Comparison of ENCODE assay signal across 1 cellular context in the genomic region with DNA sequence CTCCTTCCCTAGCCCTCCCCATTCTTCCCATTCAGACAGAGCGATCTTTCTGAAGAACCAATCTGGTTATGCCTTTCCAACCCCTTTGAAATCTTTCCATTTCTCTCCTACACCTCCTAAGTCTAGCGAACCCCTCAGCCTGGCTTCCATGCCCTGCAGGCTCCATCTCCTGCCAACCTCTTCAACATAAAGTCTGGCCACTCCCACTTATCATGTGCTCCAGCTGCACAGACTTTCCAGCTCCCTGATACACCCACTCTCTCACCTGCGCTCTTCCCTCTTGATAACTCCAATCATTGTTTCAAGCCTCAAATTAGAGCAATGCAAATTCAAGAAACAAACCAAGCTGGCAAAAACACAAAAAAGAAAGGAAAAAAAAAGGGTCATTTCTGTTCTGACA.
TF ChIP-seq lines count a peak whose summit lies in the region.

No MANE protein-coding gene starts in this region.

TF ChIP-seq in H1, 55 proteins besides CTCF, POLR2A, EP300 and RAD21:
- TF ChIP-seq, protein P1, sequence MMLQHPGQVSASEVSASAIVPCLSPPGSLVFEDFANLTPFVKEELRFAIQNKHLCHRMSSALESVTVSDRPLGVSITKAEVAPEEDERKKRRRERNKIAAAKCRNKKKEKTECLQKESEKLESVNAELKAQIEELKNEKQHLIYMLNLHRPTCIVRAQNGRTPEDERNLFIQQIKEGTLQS (IDR thresholded peaks at IDR 0.05; ENCODE audit: insufficient read depth, low read depth, low read length) = no peak
- no peak for TF ChIP-seq CBX8 (IDR thresholded peaks at IDR 0.05; ENCODE audit: borderline replicate concordance, low read depth, low read length)
- no peak for TF ChIP-seq RBBP5 (IDR thresholded peaks at IDR 0.05; ENCODE audit: borderline replicate concordance, low read depth, low read length)
- no peak for TF ChIP-seq PHF8 (conservative IDR thresholded peaks at IDR 0.05; ENCODE audit: low read depth, low read length)
- TF ChIP-seq, protein P2, sequence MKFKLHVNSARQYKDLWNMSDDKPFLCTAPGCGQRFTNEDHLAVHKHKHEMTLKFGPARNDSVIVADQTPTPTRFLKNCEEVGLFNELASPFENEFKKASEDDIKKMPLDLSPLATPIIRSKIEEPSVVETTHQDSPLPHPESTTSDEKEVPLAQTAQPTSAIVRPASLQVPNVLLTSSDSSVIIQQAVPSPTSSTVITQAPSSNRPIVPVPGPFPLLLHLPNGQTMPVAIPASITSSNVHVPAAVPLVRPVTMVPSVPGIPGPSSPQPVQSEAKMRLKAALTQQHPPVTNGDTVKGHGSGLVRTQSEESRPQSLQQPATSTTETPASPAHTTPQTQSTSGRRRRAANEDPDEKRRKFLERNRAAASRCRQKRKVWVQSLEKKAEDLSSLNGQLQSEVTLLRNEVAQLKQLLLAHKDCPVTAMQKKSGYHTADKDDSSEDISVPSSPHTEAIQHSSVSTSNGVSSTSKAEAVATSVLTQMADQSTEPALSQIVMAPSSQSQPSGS (IDR thresholded peaks at IDR 0.05; ENCODE audit: low read length) = no peak
- TF ChIP-seq POLR2AphosphoS5 (IDR thresholded peaks at IDR 0.05; ENCODE audit: low read depth, low read length) = no peak
